Comparison of ENCODE assay signal across 9 cellular contexts in the genomic region with DNA sequence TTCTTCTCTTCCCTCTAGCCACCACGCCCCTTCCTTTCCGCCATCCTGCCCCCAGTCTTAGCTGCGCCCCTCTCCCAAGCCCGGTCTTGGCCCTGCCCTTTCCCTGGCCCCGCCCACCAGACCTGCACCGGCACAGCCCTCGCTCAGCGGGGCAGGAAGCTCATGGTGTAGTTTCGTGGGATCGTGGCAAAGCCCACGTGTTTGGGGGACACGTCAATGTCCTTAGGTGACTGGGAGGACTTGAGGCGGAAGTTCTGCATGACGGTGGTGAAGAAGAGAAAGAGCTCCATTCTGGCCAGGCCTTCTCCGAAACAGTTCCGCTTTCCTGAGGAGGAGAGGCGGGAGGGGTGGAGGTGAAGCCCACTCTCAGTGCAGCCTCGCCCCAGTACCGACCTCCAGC. TPM values are rescaled to one million over a fixed set of nuclear protein-coding genes. Genes with fewer than 3 reads are reported as not detected.
A peak's percentile ranks its signal among the peaks of the same experiment; 100 is the strongest.
DNase-seq lines count a peak whose midpoint lies in the region; ATAC-seq and TF ChIP-seq lines count a peak whose summit lies in the region.
"Not testable (repeated sequence)": the region's sequence is repeated elsewhere in the genome, so short reads cannot be mapped to it uniquely, and the experiment has no call there.
"Had no signal": no experiment of that assay in that cellular context is flagged by ENCODE, and none has a peak within 500 bp of the region (broad histone marks: within the 10 kb centered on the region; RNA-seq: fewer than 3 reads in every experiment).

No MANE protein-coding gene starts in this region.

- not testable (repeated sequence) for H3K9me3 ChIP-seq in thymus (ENCODE audit: control insufficient read depth)

- ATAC-seq in GM21423 (IDR thresholded peaks at IDR 0.05; ENCODE audit: unreplicated experiment) = peak; percentile 42
- ATAC-seq in Right ventricle myocardium superior (ENCODE audit: poor library complexity) = peak; percentile 68
- peak; percentile 89 to 94 (median 93) for ATAC-seq in natural killer cell

- H3K36me3 ChIP-seq in thymus (ENCODE audit: control insufficient read depth, insufficient read depth) = not testable (repeated sequence)

- H3K36me3 Mint-ChIP-seq in activated CD4-positive, alpha-beta memory T cell treated with anti-CD3 and anti-CD28 coated beads, Interleukin-2, amount 10 ng/mL, durations not matched to agents 7 days and 5 days (ENCODE audit: low read depth); natural killer cell: not testable (repeated sequence)

- peak overlapping the region; percentile 21 for H3K4me3 ChIP-seq in thymus (ENCODE audit: low read length)

- TF ChIP-seq CTCF in natural killer cell (IDR thresholded peaks at IDR 0.05) = not testable (repeated sequence)

- intact Hi-C loops in Right ventricle myocardium superior (cut with DNase I); natural killer cell (cut with micrococcal nuclease): not testable (repeated sequence)

- not testable (repeated sequence) for H3K4me1 ChIP-seq in thymus (ENCODE audit: control insufficient read depth, insufficient read depth, low read length)

- peaks cover 28% of the 10 kb centered on the region for H3K4me1 Mint-ChIP-seq in activated CD4-positive, alpha-beta memory T cell treated with anti-CD3 and anti-CD28 coated beads, Interleukin-2, amount 10 ng/mL, durations not matched to agents 7 days and 5 days
- peaks cover 35 to 42% of the 10 kb centered on the region in 2 donors for H3K4me1 Mint-ChIP-seq in natural killer cell

- H3K4me3 Mint-ChIP-seq in activated CD4-positive, alpha-beta memory T cell treated with anti-CD3 and anti-CD28 coated beads, Interleukin-2, amount 10 ng/mL, durations not matched to agents 7 days and 5 days = peak overlapping the region; percentile 60
- peak overlapping the region; percentile 82 for H3K4me3 Mint-ChIP-seq in natural killer cell

- peak overlapping the region; percentile 58 for H3K27ac Mint-ChIP-seq in activated CD4-positive, alpha-beta memory T cell treated with anti-CD3 and anti-CD28 coated beads, Interleukin-2, amount 10 ng/mL, durations not matched to agents 7 days and 5 days
- peak overlapping the region; percentile 81 to 95 for H3K27ac Mint-ChIP-seq in natural killer cell

- not testable (repeated sequence) for H3K9me3 Mint-ChIP-seq in activated CD4-positive, alpha-beta memory T cell treated with anti-CD3 and anti-CD28 coated beads, Interleukin-2, amount 10 ng/mL, durations not matched to agents 7 days and 5 days; natural killer cell

- H3K27ac ChIP-seq in thymus (ENCODE audit: low read depth) = peak overlapping the region; percentile 31

- DNase-seq in T follicular helper cell (ENCODE audit: low read depth) (peak; percentile 72), Right ventricle myocardium superior (peak; percentile 53), natural killer cell (peak; percentile 65)
- peak; percentile 86 for DNase-seq in activated CD4-positive, alpha-beta memory T cell treated with anti-CD3 and anti-CD28 coated beads, Interleukin-2, amount 10 ng/mL, durations not matched to agents 7 days and 5 days
- peak in 3 of 4 experiments; percentile 20 to 72 (median 25) for DNase-seq in activated naive CD4-positive, alpha-beta T cell (lab: John Stamatoyannopoulos, UW)
- DNase-seq in stimulated activated CD4-positive, alpha-beta T cell treated with anti-CD3 and anti-CD28 coated beads, TNF-alpha, amount 100 ng/mL, for 1 hour (ENCODE audit: low read depth in 3 of 3, low spot score in 1 of 3) = peak in 2 of 3 donors; percentile 43 to 46

- WGBS in thymus = 1% methylated on average over 16 of the region's 19 CpGs

- CTCF ChIA-PET in activated CD4-positive, alpha-beta memory T cell treated with anti-CD3 and anti-CD28 coated beads, Interleukin-2, amount 10 ng/mL, durations not matched to agents 7 days and 5 days (lab: Charles Lee) = not testable (repeated sequence)

- not testable (repeated sequence) for H3K27me3 ChIP-seq in thymus (ENCODE audit: control insufficient read depth, insufficient read depth)

- POLR2A ChIA-PET in activated CD4-positive, alpha-beta memory T cell treated with anti-CD3 and anti-CD28 coated beads, Interleukin-2, amount 10 ng/mL, durations not matched to agents 7 days and 5 days (lab: Charles Lee) = not testable (repeated sequence)

- H3K27me3 Mint-ChIP-seq in activated CD4-positive, alpha-beta memory T cell treated with anti-CD3 and anti-CD28 coated beads, Interleukin-2, amount 10 ng/mL, durations not matched to agents 7 days and 5 days = peaks cover 32% of the 10 kb centered on the region
- H3K27me3 Mint-ChIP-seq in natural killer cell (ENCODE audit: low read depth in 2 of 2) = peaks cover 20 to 25% of the 10 kb centered on the region in 2 donors

RNA-seq across cellular contexts. Expression of a gene that starts 6.6 kb away (rescaled TPM):
- total RNA-seq in activated CD4-positive, alpha-beta memory T cell treated with anti-CD3 and anti-CD28 coated beads, Interleukin-2, amount 10 ng/mL, durations not matched to agents 7 days and 5 days = not detected
- total RNA-seq in Right ventricle myocardium superior (0.27 TPM), natural killer cell (not detected)
- 0.16 TPM for polyA plus RNA-seq in thymus

RNA-seq across cellular contexts. Expression of a gene that starts 38.4 kb away (rescaled TPM):
- total RNA-seq in activated CD4-positive, alpha-beta memory T cell treated with anti-CD3 and anti-CD28 coated beads, Interleukin-2, amount 10 ng/mL, durations not matched to agents 7 days and 5 days = not detected
- not detected for total RNA-seq in Right ventricle myocardium superior
- total RNA-seq in natural killer cell = not detected
- polyA plus RNA-seq in thymus = 0.21 TPM
- total RNA-seq: adrenal gland had no signal
- polyA plus RNA-seq: adrenal gland had no signal

RNA-seq across cellular contexts. Expression of a gene that starts 44.7 kb away (rescaled TPM):
- total RNA-seq in activated CD4-positive, alpha-beta memory T cell treated with anti-CD3 and anti-CD28 coated beads, Interleukin-2, amount 10 ng/mL, durations not matched to agents 7 days and 5 days = 100 to 1,000 TPM; 127 to 128 TPM
- total RNA-seq in Right ventricle myocardium superior (65.4 TPM), natural killer cell (100 to 1,000 TPM; 104 to 156 (median 151) TPM)
- polyA plus RNA-seq in thymus = 90.3 TPM

Comparison
In these comparisons a context has a peak if more than half of its experiments do, and no peak if none do; other contexts are left out.
1. Peak in every context shown above with its lines: DNase-seq, ATAC-seq, H3K4me3 ChIP-seq and H3K27ac ChIP-seq.
2. ATAC-seq: peak in every context shown above with its lines; median percentile 93 in natural killer cell; 68 in Right ventricle myocardium superior; 42 in GM21423.
3. DNase-seq: peak in every context shown above with its lines; median percentile 86 in activated CD4-positive, alpha-beta memory T cell treated with anti-CD3 and anti-CD28 coated beads, Interleukin-2, amount 10 ng/mL, durations not matched to agents 7 days and 5 days; 72 in T follicular helper cell; 65 in natural killer cell; 53 in Right ventricle myocardium superior; 44 in stimulated activated CD4-positive, alpha-beta T cell treated with anti-CD3 and anti-CD28 coated beads, TNF-alpha, amount 100 ng/mL, for 1 hour; 25 in activated naive CD4-positive, alpha-beta T cell.